In the genomic region with DNA sequence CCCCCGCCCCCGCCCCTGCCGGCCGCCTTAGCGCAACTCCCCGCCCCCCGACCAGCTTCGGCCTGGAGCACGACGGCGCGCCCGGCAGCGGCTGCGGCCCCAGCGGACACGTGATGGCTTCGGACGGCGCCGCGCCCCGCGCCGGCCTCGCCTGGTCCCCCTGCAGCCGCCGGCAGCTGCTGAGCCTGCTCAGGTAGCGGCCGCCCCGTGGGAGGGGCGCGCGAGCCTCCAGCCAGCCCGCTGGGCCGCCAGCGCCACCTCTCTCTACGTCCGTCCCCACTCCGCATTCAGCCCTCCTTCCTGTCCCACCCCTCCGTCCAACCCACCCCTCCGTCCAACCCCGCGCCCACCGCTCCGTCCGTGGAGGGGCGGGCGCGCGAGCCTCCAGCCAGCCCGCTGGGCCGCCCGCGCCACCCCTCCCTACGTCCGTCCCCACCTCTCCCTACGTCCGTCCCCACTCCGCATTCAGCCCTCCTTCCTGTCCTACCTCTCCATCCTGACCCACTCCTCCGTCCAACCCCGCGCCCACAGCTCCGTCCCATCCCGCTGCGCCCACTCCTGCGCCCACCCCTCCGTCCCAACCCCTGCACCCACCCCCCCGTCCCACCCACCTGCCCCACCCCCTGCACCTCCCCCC, we compare ENCODE assay signal across 1 cellular context.
TF ChIP-seq lines count a peak whose summit lies in the region.

No MANE protein-coding gene starts in this region.

TF ChIP-seq in HEK293, 187 proteins besides CTCF, POLR2A, EP300 and RAD21 (continued from another document):
- TF ChIP-seq ZNF701 (tag by site-specific recombination; IDR thresholded peaks at IDR 0.05) (no peak), ZFP37 (tag by site-specific recombination; IDR thresholded peaks at IDR 0.05) (no peak), ZNF610 (tag by site-specific recombination; IDR thresholded peaks at IDR 0.05; ENCODE audit: borderline replicate concordance) (no peak), KLF8 (tag by site-specific recombination; IDR thresholded peaks at IDR 0.05) (no peak), KLF9 (tag by site-specific recombination; IDR thresholded peaks at IDR 0.05; ENCODE audit: low read depth) (no peak), ZNF214 (tag by site-specific recombination; IDR thresholded peaks at IDR 0.05; ENCODE audit: borderline replicate concordance) (no peak)
- TF ChIP-seq, protein P1, sequence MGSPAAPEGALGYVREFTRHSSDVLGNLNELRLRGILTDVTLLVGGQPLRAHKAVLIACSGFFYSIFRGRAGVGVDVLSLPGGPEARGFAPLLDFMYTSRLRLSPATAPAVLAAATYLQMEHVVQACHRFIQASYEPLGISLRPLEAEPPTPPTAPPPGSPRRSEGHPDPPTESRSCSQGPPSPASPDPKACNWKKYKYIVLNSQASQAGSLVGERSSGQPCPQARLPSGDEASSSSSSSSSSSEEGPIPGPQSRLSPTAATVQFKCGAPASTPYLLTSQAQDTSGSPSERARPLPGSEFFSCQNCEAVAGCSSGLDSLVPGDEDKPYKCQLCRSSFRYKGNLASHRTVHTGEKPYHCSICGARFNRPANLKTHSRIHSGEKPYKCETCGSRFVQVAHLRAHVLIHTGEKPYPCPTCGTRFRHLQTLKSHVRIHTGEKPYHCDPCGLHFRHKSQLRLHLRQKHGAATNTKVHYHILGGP (tag by site-specific recombination; IDR thresholded peaks at IDR 0.05): no peak
- TF ChIP-seq, protein P2, sequence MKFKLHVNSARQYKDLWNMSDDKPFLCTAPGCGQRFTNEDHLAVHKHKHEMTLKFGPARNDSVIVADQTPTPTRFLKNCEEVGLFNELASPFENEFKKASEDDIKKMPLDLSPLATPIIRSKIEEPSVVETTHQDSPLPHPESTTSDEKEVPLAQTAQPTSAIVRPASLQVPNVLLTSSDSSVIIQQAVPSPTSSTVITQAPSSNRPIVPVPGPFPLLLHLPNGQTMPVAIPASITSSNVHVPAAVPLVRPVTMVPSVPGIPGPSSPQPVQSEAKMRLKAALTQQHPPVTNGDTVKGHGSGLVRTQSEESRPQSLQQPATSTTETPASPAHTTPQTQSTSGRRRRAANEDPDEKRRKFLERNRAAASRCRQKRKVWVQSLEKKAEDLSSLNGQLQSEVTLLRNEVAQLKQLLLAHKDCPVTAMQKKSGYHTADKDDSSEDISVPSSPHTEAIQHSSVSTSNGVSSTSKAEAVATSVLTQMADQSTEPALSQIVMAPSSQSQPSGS (tag by site-specific recombination; IDR thresholded peaks at IDR 0.05; ENCODE audit: low read depth): no peak
